In genomic region chr18:10232062-10232461, GRCh38 we compare ENCODE assay signal across 21 cellular contexts.
A peak's percentile ranks its signal among the peaks of the same experiment; 100 is the strongest.
DNase-seq lines count a peak whose midpoint lies in the region; ATAC-seq and TF ChIP-seq lines count a peak whose summit lies in the region.
"Had no signal": no experiment of that assay in that cellular context is flagged by ENCODE, and none has a peak within 500 bp of the region (broad histone marks: within the 10 kb centered on the region; RNA-seq: fewer than 3 reads in every experiment).

No MANE protein-coding gene starts in this region.

- H3K4me3 ChIP-seq in left ventricle myocardium inferior (no peak overlapping the region), WERI-Rb-1 (ENCODE audit: low read depth, low read length) (no peak overlapping the region)
- H3K4me3 ChIP-seq: HAP-1, upper lobe of left lung had no signal

- H3K36me3 ChIP-seq in left ventricle myocardium inferior = no peaks in the 10 kb centered on the region
- no peaks in the 10 kb centered on the region for H3K36me3 ChIP-seq in WERI-Rb-1
- H3K36me3 ChIP-seq: brain microvascular endothelial cell, HAP-1, upper lobe of left lung had no signal

- TF ChIP-seq CTCF in left ventricle myocardium inferior (IDR thresholded peaks at IDR 0.05; ENCODE audit: borderline replicate concordance) (peak; percentile 26), WERI-Rb-1 (IDR thresholded peaks at IDR 0.05; ENCODE audit: low read depth, low read length) (no peak)

- ATAC-seq in left cardiac atrium = no peak
- no peak for ATAC-seq in HG03521 (IDR thresholded peaks at IDR 0.05; ENCODE audit: unreplicated experiment)
- ATAC-seq: SK-N-SH treated with all-trans-retinoic acid at 6 μM for 48 hours had no signal

- intact Hi-C loops in left ventricle myocardium inferior (cut with micrococcal nuclease) = no loop called here
- intact Hi-C loops in left cardiac atrium (cut with DNase I) = no loop called here

- H3K27ac ChIP-seq in left ventricle myocardium inferior (replicated peaks) = peak overlapping the region; percentile 0
- no peak overlapping the region for H3K27ac ChIP-seq in WERI-Rb-1
- H3K27ac ChIP-seq: brain microvascular endothelial cell, upper lobe of left lung had no signal

- DNase-seq in left ventricle myocardium inferior (no peak), left cardiac atrium (no peak), NCI-H748 treated with DMSO at 0.1 percent for 48 hours (lab: John Stamatoyannopoulos, UW) (peak; percentile 15), left kidney (ENCODE audit: low read depth, low spot score) (peak; percentile 17), cerebellum (ENCODE audit: low spot score) (no peak), WERI-Rb-1 (no peak), NCI-H1436 treated with DMSO at 0.1 percent for 48 hours (lab: John Stamatoyannopoulos, UW) (no peak)
- DNase-seq: activated CD4-positive, alpha-beta T cell treated with anti-CD3 and anti-CD28 coated beads, Interleukin-2, amount 50 U/mL, for 4 hours; activated CD8-positive, alpha-beta memory T cell treated with anti-CD3 and anti-CD28 coated beads, Interleukin-2, amount 50 U/mL, for 48 hours; brain microvascular endothelial cell; CD4-positive, CD25-positive, alpha-beta regulatory T cell; GDM1; KG1; NCI-H2029; NCI-H524; nephron progenitor cell; RPMI8226 had no signal

- H3K4me1 ChIP-seq in left ventricle myocardium inferior = peaks cover 22% of the 10 kb centered on the region
- H3K4me1 ChIP-seq: HAP-1 had no signal

- H3K27me3 ChIP-seq in left ventricle myocardium inferior (ENCODE audit: low read depth) = no peaks in the 10 kb centered on the region
- H3K27me3 ChIP-seq in WERI-Rb-1 (ENCODE audit: insufficient read depth, low read depth, severe bottlenecking) = no peaks in the 10 kb centered on the region
- H3K27me3 ChIP-seq: brain microvascular endothelial cell, upper lobe of left lung had no signal

- H3K9me3 ChIP-seq in left ventricle myocardium inferior (replicated peaks) (peaks cover 5% of the 10 kb centered on the region), WERI-Rb-1 (ENCODE audit: severe bottlenecking) (no peaks in the 10 kb centered on the region)
- H3K9me3 ChIP-seq: HAP-1 had no signal

Comparison
In these comparisons a context has a peak if more than half of its experiments do, and no peak if none do; other contexts are left out.
1. DNase-seq: peak in NCI-H748 treated with DMSO at 0.1 percent for 48 hours (single experiment) and left kidney (single experiment); none in left ventricle myocardium inferior (single experiment), left cardiac atrium (single experiment), cerebellum (single experiment), WERI-Rb-1 (single experiment) and NCI-H1436 treated with DMSO at 0.1 percent for 48 hours (single experiment).